23 cellular contexts compared by ENCODE assay signal in the genomic region with DNA sequence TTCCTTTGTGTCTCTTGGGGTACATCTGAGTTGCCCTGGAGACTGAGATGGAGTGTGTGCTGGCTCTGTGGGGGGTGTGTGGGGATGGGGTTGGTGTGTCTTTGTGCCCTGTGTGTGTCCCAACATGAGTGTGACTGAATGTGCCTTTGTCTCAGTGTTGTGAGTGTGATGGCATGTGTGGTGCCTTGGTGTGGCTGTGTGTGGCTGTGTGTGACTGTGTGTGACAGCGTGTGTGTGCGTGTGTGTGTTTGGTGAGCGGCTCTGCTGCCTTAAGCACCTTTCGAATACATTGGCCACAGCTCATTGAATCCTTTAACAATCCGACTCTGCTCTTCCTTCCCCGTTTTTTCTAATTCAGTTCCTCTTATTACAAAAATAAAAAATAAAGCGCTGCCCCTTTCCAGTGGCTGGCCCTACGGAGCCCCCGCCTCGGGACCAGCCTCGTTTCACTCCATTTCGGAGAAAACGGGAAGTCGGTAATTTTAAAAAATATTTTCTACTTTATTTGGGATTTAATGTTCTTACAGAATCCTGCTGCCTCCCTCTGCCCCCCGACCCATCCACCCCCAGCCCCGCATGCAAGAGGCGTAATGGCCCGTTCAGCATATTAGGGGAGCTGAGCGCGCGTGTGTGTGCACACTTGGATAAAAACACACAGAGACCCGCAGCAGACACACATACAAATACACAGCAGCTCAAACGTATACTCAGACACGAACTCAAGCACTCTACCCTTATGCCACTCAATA. TPM values are rescaled to one million over a fixed set of nuclear protein-coding genes. Genes with fewer than 3 reads are reported as not detected.
DNase-seq lines count a peak whose midpoint lies in the region; ATAC-seq, FAIRE-seq and TF ChIP-seq lines count a peak whose summit lies in the region.
"Had no signal": no experiment of that assay in that cellular context is flagged by ENCODE, and none has a peak within 500 bp of the region (broad histone marks: within the 10 kb centered on the region; RNA-seq: fewer than 3 reads in every experiment).

No MANE protein-coding gene starts in this region.

- H2BK12ac ChIP-seq in H9 (ENCODE audit: insufficient read length, low read depth, low read length) (no peak overlapping the region), H1 (ENCODE audit: low read depth, low read length) (0 out of 2 replicates have a peak overlapping the region, but pooled peaks have one; percentile 39), neuronal stem cell (ENCODE audit: low read length) (no peak overlapping the region)

- peak; percentile 19 for DNase-seq in H9
- DNase-seq in H1 (ENCODE audit: low read depth in 1 of 2, low spot score in 2 of 2), result no peak
- DNase-seq in neuronal stem cell (ENCODE audit: low spot score), result no peak
- no peak for DNase-seq in dedifferentiated amniotic fluid mesenchymal stem cell (ENCODE audit: extremely low spot score)
- no peak for DNase-seq in activated CD4-positive, alpha-beta T cell treated with anti-CD3 and anti-CD28 coated beads, Interleukin-2, amount 50 U/mL, for 48 hours
- DNase-seq in activated CD8-positive, alpha-beta T cell treated with anti-CD3 and anti-CD28 coated beads for 36 hours, result no peak
- DNase-seq in naive thymus-derived CD8-positive, alpha-beta T cell, result no peak
- DNase-seq: C1 segment of cervical spinal cord; CD4-positive, alpha-beta memory T cell; COR-L47; H7; NCI-H1048; NCI-H1417; NCI-H1694; NCI-H2029 treated with DMSO at 0.1 percent for 48 hours; NCI-H446 treated with DMSO at 0.1 percent for 48 hours; NCI-H82; NK-92 treated with Interleukin-12 subunit alpha and Interleukin-12 subunit beta, amount 100 ng/mL, for 24 hours; PC-9; Right ventricle myocardium superior had no signal

- H3K27me3 Mint-ChIP-seq in H9 (ENCODE audit: low read depth), result peaks cover 34% of the 10 kb centered on the region
- peaks cover 28% of the 10 kb centered on the region for H3K27me3 Mint-ChIP-seq in activated CD8-positive, alpha-beta T cell treated with anti-CD3 and anti-CD28 coated beads for 36 hours
- H3K27me3 Mint-ChIP-seq in naive thymus-derived CD8-positive, alpha-beta T cell, result peaks cover 26 to 33% (median 29%) of the 10 kb centered on the region in 5 donors

- H3K4ac ChIP-seq in H9 (ENCODE audit: low read depth, low read length), result no peak overlapping the region
- no peak overlapping the region for H3K4ac ChIP-seq in H1 (replicated peaks; ENCODE audit: insufficient read length, low read depth, low read length)
- no peak overlapping the region for H3K4ac ChIP-seq in neuronal stem cell (ENCODE audit: low read length)

- H2AFZ ChIP-seq in H9 (ENCODE audit: low read length) (no peak overlapping the region), H1 (ENCODE audit: low read length) (no peak overlapping the region), neuronal stem cell (ENCODE audit: low read length) (peak overlapping the region; percentile 7)
- H2AFZ ChIP-seq: PC-9 had no signal

- H3K18ac ChIP-seq in H9 (ENCODE audit: insufficient read length, low read depth, low read length) (no peak overlapping the region), H1 (ENCODE audit: extremely low read depth, low read length) (no peak overlapping the region), neuronal stem cell (ENCODE audit: low read length) (no peak overlapping the region)

- no peaks in the 10 kb centered on the region; the same call in 1 of the 2 replicates for H3K4me1 ChIP-seq in H9 (ENCODE audit: insufficient read depth, low read length)
- H3K4me1 ChIP-seq in HEK293 (ENCODE audit: control insufficient read depth, insufficient read depth, low read length), result no peaks in the 10 kb centered on the region
- peaks cover 0 to 4% (median 2%) of the 10 kb centered on the region in 4 experiments; a peak in 4 of 7 replicates for H3K4me1 ChIP-seq in H1 (replicated peaks in 1 of 4; ENCODE audit: control insufficient read depth in 3 of 4, insufficient read depth in 4 of 4, low read length in 3 of 4)
- peaks cover 9 to 13% of the 10 kb centered on the region in 2 donors for H3K4me1 ChIP-seq in neuronal stem cell (ENCODE audit: control insufficient read depth in 2 of 2, insufficient read depth in 1 of 2, low read depth in 1 of 2, low read length in 2 of 2)

- H3K79me1 ChIP-seq in H9 (ENCODE audit: insufficient read depth, low read depth, low read length, poor library complexity, severe bottlenecking) (no peaks in the 10 kb centered on the region), H1 (ENCODE audit: low read depth, low read length) (no peaks in the 10 kb centered on the region), neuronal stem cell (ENCODE audit: low read depth, low read length) (no peaks in the 10 kb centered on the region)

- no peak overlapping the region for H2BK5ac ChIP-seq in H9 (ENCODE audit: insufficient read length, low read length)
- H2BK5ac ChIP-seq in H1 (ENCODE audit: low read depth, low read length), result no peak overlapping the region
- no peak overlapping the region for H2BK5ac ChIP-seq in neuronal stem cell (ENCODE audit: low read length)

- FAIRE-seq in H1 (lab: Jason Lieb, UNC), result no peak
- FAIRE-seq: G401.6 had no signal

- POLR2A ChIA-PET in HEK293 (lab: Yijun Ruan, JAX) (no interaction called here), H1 (lab: Charles Lee; ENCODE audit: partially characterized antibody) (interaction anchor here (0.9 to 2.4 kb wide), 2 partner anchors 10 to 37 kb away, joined by 4 to 15 read pairs; no protein-coding TSS in a partner anchor)
- POLR2A ChIA-PET in activated CD8-positive, alpha-beta T cell treated with anti-CD3 and anti-CD28 coated beads for 36 hours (lab: Charles Lee), result no interaction called here
- POLR2A ChIA-PET in naive thymus-derived CD8-positive, alpha-beta T cell (lab: Charles Lee), result no interaction called here

- H3K56ac ChIP-seq in H9 (ENCODE audit: insufficient read length, low read depth, low read length) (no peak overlapping the region), H1 (replicated peaks; ENCODE audit: insufficient read length, low read depth, low read length) (no peak overlapping the region)

- no peak overlapping the region for H2BK20ac ChIP-seq in H9 (ENCODE audit: low read depth, low read length, poor library complexity, severe bottlenecking)
- H2BK20ac ChIP-seq in H1 (ENCODE audit: low read length), result no peak overlapping the region

- intact Hi-C loops in activated CD8-positive, alpha-beta T cell treated with anti-CD3 and anti-CD28 coated beads for 36 hours (cut with micrococcal nuclease), result no loop called here

- no peaks in the 10 kb centered on the region for H4K20me1 ChIP-seq in H9 (ENCODE audit: control insufficient read depth, insufficient read depth, insufficient read length)
- H4K20me1 ChIP-seq in H1 (replicated peaks in 1 of 2; ENCODE audit: control insufficient read depth in 1 of 2, insufficient read depth in 2 of 2, low read length in 2 of 2), result peaks cover 0 to 3% of the 10 kb centered on the region in 2 experiments

- no peak for TF ChIP-seq POLR2A in H1 (IDR thresholded peaks at IDR 0.05; ENCODE audit: control extremely low read depth in 1 of 2, low read depth in 2 of 2, low read length in 2 of 2)

- H4K8ac ChIP-seq in H9 (replicated peaks; ENCODE audit: insufficient read length, low read depth, low read length), result no peak overlapping the region
- H4K8ac ChIP-seq in H1 (ENCODE audit: extremely low read depth, insufficient read depth, low read length), result no peak overlapping the region
- H4K8ac ChIP-seq in neuronal stem cell (ENCODE audit: low read depth, low read length), result no peak overlapping the region

- H3K23ac ChIP-seq in H9 (ENCODE audit: insufficient read length, low read depth, low read length) (no peak overlapping the region), H1 (ENCODE audit: insufficient read length) (no peak overlapping the region), neuronal stem cell (ENCODE audit: low read depth, low read length, poor library complexity) (peak overlapping the region; percentile 80)

- no peak overlapping the region for H3K27ac Mint-ChIP-seq in H9
- H3K27ac Mint-ChIP-seq in activated CD8-positive, alpha-beta T cell treated with anti-CD3 and anti-CD28 coated beads for 36 hours, result no peak overlapping the region
- H3K27ac Mint-ChIP-seq in naive thymus-derived CD8-positive, alpha-beta T cell, result no peak overlapping the region
- H3K27ac Mint-ChIP-seq: CD4-positive, alpha-beta memory T cell; IgD-negative memory B cell had no signal

- H3K4me3 Mint-ChIP-seq in H9, result no peak overlapping the region
- no peak overlapping the region for H3K4me3 Mint-ChIP-seq in activated CD8-positive, alpha-beta T cell treated with anti-CD3 and anti-CD28 coated beads for 36 hours
- H3K4me3 Mint-ChIP-seq in naive thymus-derived CD8-positive, alpha-beta T cell, result no peak overlapping the region
- H3K4me3 Mint-ChIP-seq: CD4-positive, alpha-beta memory T cell; IgD-negative memory B cell had no signal

- H2BK15ac ChIP-seq in H9 (ENCODE audit: low read depth, low read length), result no peak overlapping the region
- H2BK15ac ChIP-seq in H1 (ENCODE audit: low read length), result 0 out of 2 replicates have a peak overlapping the region, but pooled peaks have one; percentile 98
- H2BK15ac ChIP-seq in neuronal stem cell (ENCODE audit: low read length), result no peak overlapping the region

- H2BK120ac ChIP-seq in H9 (ENCODE audit: low read depth, low read length, poor library complexity, severe bottlenecking), result no peak overlapping the region
- no peak overlapping the region for H2BK120ac ChIP-seq in H1 (replicated peaks; ENCODE audit: low read depth, low read length)
- H2BK120ac ChIP-seq in neuronal stem cell (ENCODE audit: low read depth, low read length), result no peak overlapping the region

- H3T11ph ChIP-seq in H9 (ENCODE audit: low read length), result no peak overlapping the region

- no peaks in the 10 kb centered on the region for H3K23me2 ChIP-seq in H9 (ENCODE audit: insufficient read length, low read depth, low read length, poor library complexity, severe bottlenecking)
- peaks cover 8% of the 10 kb centered on the region; the same call in 1 of the 2 replicates for H3K23me2 ChIP-seq in H1 (ENCODE audit: low read depth, low read length)

- H4K91ac ChIP-seq in H9 (ENCODE audit: insufficient read length, low read depth, low read length), result no peak overlapping the region
- H4K91ac ChIP-seq in H1 (replicated peaks; ENCODE audit: insufficient read length, low read length), result no peak overlapping the region
- no peak overlapping the region for H4K91ac ChIP-seq in neuronal stem cell (ENCODE audit: low read depth, low read length, poor library complexity)

- ATAC-seq in activated CD8-positive, alpha-beta T cell treated with anti-CD3 and anti-CD28 coated beads for 36 hours, result no peak
- ATAC-seq in naive thymus-derived CD8-positive, alpha-beta T cell, result no peak

- CTCF ChIA-PET in HEK293 (lab: Yijun Ruan, JAX), result interaction anchor here (2.0 kb wide), 1 partner anchor 307 kb away, joined by 13 read pairs; no protein-coding TSS in a partner anchor
- CTCF ChIA-PET in H1 (lab: Charles Lee; ENCODE audit: partially characterized antibody), result interaction anchor here (0.9 to 9.8 kb wide), 11 partner anchors 9 to 308 kb away, joined by 3 to 88 read pairs (median 16); no protein-coding TSS in a partner anchor
- CTCF ChIA-PET in activated CD8-positive, alpha-beta T cell treated with anti-CD3 and anti-CD28 coated beads for 36 hours (lab: Charles Lee), result interaction anchor here (1.2 kb wide), 1 partner anchor 14 kb away, joined by 3 read pairs; no protein-coding TSS in a partner anchor

- H3K27me3 ChIP-seq in H9 (ENCODE audit: insufficient read depth, low read length) (no peaks in the 10 kb centered on the region), H1 (replicated peaks in 1 of 4; ENCODE audit: control insufficient read depth in 3 of 4, extremely low read depth in 1 of 4, insufficient read depth in 3 of 4, low read length in 3 of 4) (peaks cover 0 to 18% (median 8%) of the 10 kb centered on the region in 4 experiments; a peak in 6 of 7 replicates), neuronal stem cell (ENCODE audit: control insufficient read depth in 3 of 3, insufficient read depth in 3 of 3, low read depth in 1 of 3, low read length in 3 of 3) (peaks cover 0 to 35% (median 11%) of the 10 kb centered on the region in 3 experiments)

- H2AK5ac ChIP-seq in H9 (ENCODE audit: insufficient read length, low read length) (no peak overlapping the region), H1 (ENCODE audit: low read depth, low read length) (peak overlapping the region; percentile 98; the same call in 1 of the 2 replicates), neuronal stem cell (ENCODE audit: low read depth, low read length) (no peak overlapping the region)

- no peak for TF ChIP-seq EP300 in H1 (IDR thresholded peaks at IDR 0.05; ENCODE audit: borderline replicate concordance in 1 of 2, low read depth in 2 of 2, low read length in 2 of 2)

- H3K4me3 ChIP-seq in HEK293 (ENCODE audit: low read depth, low read length), result no peak overlapping the region
- no peak overlapping the region for H3K4me3 ChIP-seq in H1 (ENCODE audit: extremely low read depth in 1 of 4, insufficient read depth in 2 of 4, low read depth in 3 of 4, low read length in 4 of 4)
- no peak overlapping the region for H3K4me3 ChIP-seq in neuronal stem cell (ENCODE audit: low read length in 2 of 2)
- H3K4me3 ChIP-seq: PC-9 had no signal

- H3K9me3 Mint-ChIP-seq in H9, result no peaks in the 10 kb centered on the region
- H3K9me3 Mint-ChIP-seq in activated CD8-positive, alpha-beta T cell treated with anti-CD3 and anti-CD28 coated beads for 36 hours, result no peaks in the 10 kb centered on the region
- H3K9me3 Mint-ChIP-seq in naive thymus-derived CD8-positive, alpha-beta T cell, result no peaks in the 10 kb centered on the region
- H3K9me3 Mint-ChIP-seq: CD4-positive, alpha-beta memory T cell had no signal

- H3K9ac ChIP-seq in H9 (ENCODE audit: extremely low read depth, insufficient read length, low read length) (no peak overlapping the region), H1 (replicated peaks in 1 of 4; ENCODE audit: extremely low read depth in 1 of 4, low read depth in 3 of 4, low read length in 3 of 4) (no peak overlapping the region), neuronal stem cell (ENCODE audit: low read depth, low read length, poor library complexity) (no peak overlapping the region)

- H3K36me3 Mint-ChIP-seq in H9 (ENCODE audit: insufficient read depth in 1 of 3, low read depth in 3 of 3), result no peaks in the 10 kb centered on the region
- H3K36me3 Mint-ChIP-seq in activated CD8-positive, alpha-beta T cell treated with anti-CD3 and anti-CD28 coated beads for 36 hours (ENCODE audit: low read depth), result no peaks in the 10 kb centered on the region
- peaks cover 0 to 3% (median 0%) of the 10 kb centered on the region in 3 donors for H3K36me3 Mint-ChIP-seq in naive thymus-derived CD8-positive, alpha-beta T cell
- H3K36me3 Mint-ChIP-seq: CD4-positive, alpha-beta memory T cell; IgD-negative memory B cell had no signal

- H3K79me2 ChIP-seq in H9 (ENCODE audit: insufficient read depth, low read length), result no peaks in the 10 kb centered on the region
- no peaks in the 10 kb centered on the region for H3K79me2 ChIP-seq in H1 (ENCODE audit: control insufficient read depth in 1 of 2, insufficient read depth in 2 of 2, low read length in 2 of 2)

- no peak overlapping the region for H3K14ac ChIP-seq in H9 (ENCODE audit: insufficient read depth, low read length)
- no peak overlapping the region for H3K14ac ChIP-seq in H1 (ENCODE audit: insufficient read length)
- no peak overlapping the region for H3K14ac ChIP-seq in neuronal stem cell (ENCODE audit: low read length)

- H3K27ac ChIP-seq in H9 (ENCODE audit: insufficient read length, low read depth, low read length) (no peak overlapping the region), HEK293 (ENCODE audit: extremely low read depth, low read depth, low read length) (no peak overlapping the region), H1 (ENCODE audit: low read depth, low read length) (no peak overlapping the region), neuronal stem cell (replicated peaks; ENCODE audit: low read length) (no peak overlapping the region)
- H3K27ac ChIP-seq: PC-9 had no signal

- no peak overlapping the region for H4K5ac ChIP-seq in H9 (ENCODE audit: insufficient read length, low read depth, low read length)
- H4K5ac ChIP-seq in H1 (ENCODE audit: insufficient read length, low read depth, low read length), result no peak overlapping the region

- TF ChIP-seq CTCF in H9 (conservative IDR thresholded peaks at IDR 0.05) (no peak), HEK293 (tag by site-specific recombination; IDR thresholded peaks at IDR 0.05) (no peak), H1 (IDR thresholded peaks at IDR 0.05; ENCODE audit: control extremely low read depth in 1 of 3, insufficient read depth in 1 of 3, low read depth in 1 of 3, low read length in 3 of 3) (no peak)
- no peak for TF ChIP-seq CTCF in activated CD8-positive, alpha-beta T cell treated with anti-CD3 and anti-CD28 coated beads for 36 hours (IDR thresholded peaks at IDR 0.05)

- TF ChIP-seq RAD21 in H1 (IDR thresholded peaks at IDR 0.05 in 1 of 2, conservative IDR thresholded peaks at IDR 0.05 in 1 of 2; ENCODE audit: low read depth in 2 of 2, low read length in 2 of 2), result no peak

- no peaks in the 10 kb centered on the region for H3K4me1 Mint-ChIP-seq in H9
- H3K4me1 Mint-ChIP-seq in activated CD8-positive, alpha-beta T cell treated with anti-CD3 and anti-CD28 coated beads for 36 hours (ENCODE audit: low read depth), result no peaks in the 10 kb centered on the region
- H3K4me1 Mint-ChIP-seq in naive thymus-derived CD8-positive, alpha-beta T cell, result peaks cover 0 to 2% (median 0%) of the 10 kb centered on the region in 4 donors
- H3K4me1 Mint-ChIP-seq: CD4-positive, alpha-beta memory T cell; IgD-negative memory B cell had no signal

- no peaks in the 10 kb centered on the region for H3K9me3 ChIP-seq in H9 (ENCODE audit: control insufficient read depth, low read depth, low read length)
- H3K9me3 ChIP-seq in HEK293 (ENCODE audit: control insufficient read depth, insufficient read depth, low read depth, low read length), result no peaks in the 10 kb centered on the region
- H3K9me3 ChIP-seq in H1 (ENCODE audit: insufficient read depth in 2 of 2, low read depth in 1 of 2, low read length in 1 of 2), result no peaks in the 10 kb centered on the region
- no peaks in the 10 kb centered on the region for H3K9me3 ChIP-seq in neuronal stem cell (replicated peaks in 1 of 2; ENCODE audit: control insufficient read depth in 2 of 2, insufficient read depth in 1 of 2, low read depth in 1 of 2, low read length in 2 of 2)

- H3K36me3 ChIP-seq in HEK293 (ENCODE audit: control insufficient read depth in 2 of 2, insufficient read depth in 1 of 2, low read length in 2 of 2) (no peaks in the 10 kb centered on the region), H1 (ENCODE audit: control insufficient read depth in 2 of 4, insufficient read depth in 4 of 4, low read length in 3 of 4) (no peaks in the 10 kb centered on the region), neuronal stem cell (replicated peaks in 1 of 2; ENCODE audit: control insufficient read depth in 2 of 2, insufficient read depth in 2 of 2, low read length in 2 of 2) (no peaks in the 10 kb centered on the region)

- no peak overlapping the region for H3K4me2 ChIP-seq in H9 (ENCODE audit: insufficient read depth, insufficient read length, low read length)
- H3K4me2 ChIP-seq in H1 (ENCODE audit: insufficient read depth in 1 of 2, low read depth in 2 of 2, low read length in 2 of 2), result peak overlapping the region in 1 of 2 experiments; percentile 99; a peak in 1 of 4 replicates
- no peak overlapping the region for H3K4me2 ChIP-seq in neuronal stem cell (ENCODE audit: insufficient read depth, low read length, poor library complexity, severe bottlenecking)
- H3K4me2 ChIP-seq: PC-9 had no signal

- no CpG with 5 or more reads among the region's 24 CpGs for WGBS in H9 (ENCODE audit: extremely low coverage, insufficient read length, low lambda C conversion rate)
- WGBS in H1 (ENCODE audit: extremely low coverage in 1 of 2, insufficient coverage in 1 of 2, insufficient read length in 1 of 2, insufficient replicate concordance in 2 of 2, low coverage in 1 of 2, low lambda C conversion rate in 2 of 2, missing lambda C conversion rate in 1 of 2), 2 experiments, result 91% methylated on average over 21 of the region's 24 CpGs; no CpG with 5 or more reads in 1 of the 2 experiments
- whole genome bisulfite sequencing in neuronal stem cell (ENCODE audit: extremely low coverage in 2 of 2, insufficient read length in 2 of 2, insufficient replicate concordance in 1 of 2), 2 donors, result no CpG with 5 or more reads among the region's 24 CpGs

RNA-seq across cellular contexts. Expression of gene HIF1AN, which starts 35.5 kb away (rescaled TPM):
- 53.8 and 58.7 TPM in 2 replicates for total RNA-seq in H9 (2021)
- total RNA-seq in H1 (2021; fragmentation: NEBNext Ultra II Directional; extraction: Animal tissue kit (Norgen Biotek cat#: 25700)), result 59.7 and 62.8 TPM in 2 replicates
- polyA plus RNA-seq in H1 (2011; rRNA removed), result 10.9 TPM in 2 replicates
- polyA plus RNA-seq in H1 (2011; cell fraction: cytosol; rRNA removed), result 9.9 TPM
- 11.4 TPM for polyA plus RNA-seq in H1 (2011; cell fraction: nucleus; rRNA removed)
- 25.2 to 37.2 TPM (median 26.7 TPM) in 4 replicates for polyA plus RNA-seq in H1 (2012, experiment 1 of 2)
- 7.9 TPM for polyA plus RNA-seq in H1 (2012, experiment 2 of 2)
- 16.0 TPM for polyA plus RNA-seq in H1 (2013, experiment 1 of 2)
- polyA plus RNA-seq in H1 (2013, experiment 2 of 2), result 14.6 TPM
- 27.8 and 29.9 TPM in 2 replicates for polyA minus RNA-seq in H1 (2011; rRNA and poly(A)+ RNA removed)
- 10.2 TPM for polyA minus RNA-seq in H1 (2011; cell fraction: cytosol; rRNA and poly(A)+ RNA removed)
- polyA minus RNA-seq in H1 (2011; cell fraction: nucleus; rRNA and poly(A)+ RNA removed), result 25.8 TPM
- 19.6 TPM for polyA plus RNA-seq in neuronal stem cell (2013, experiment 1 of 2)
- 19.2 TPM for polyA plus RNA-seq in neuronal stem cell (2013, experiment 2 of 2)
- 10 to 100 TPM; 35.3 to 36.5 TPM for total RNA-seq in activated CD8-positive, alpha-beta T cell treated with anti-CD3 and anti-CD28 coated beads for 36 hours
- 10 to 100 TPM; 63.5 to 65.3 TPM for total RNA-seq in naive thymus-derived CD8-positive, alpha-beta T cell
- 10 to 100 TPM; 24.7 to 28.6 (median 26.9) TPM for polyA plus RNA-seq in naive thymus-derived CD8-positive, alpha-beta T cell

RNA-seq across cellular contexts. Expression of gene NDUFB8, which starts 41.6 kb away (rescaled TPM):
- 194 and 205 TPM in 2 replicates for total RNA-seq in H9 (2021)
- total RNA-seq in H1 (2021; fragmentation: NEBNext Ultra II Directional; extraction: Animal tissue kit (Norgen Biotek cat#: 25700)), result 175 and 189 TPM in 2 replicates
- polyA plus RNA-seq in H1 (2011; rRNA removed), result 445 and 455 TPM in 2 replicates
- polyA plus RNA-seq in H1 (2011; cell fraction: cytosol; rRNA removed), result 347 TPM
- polyA plus RNA-seq in H1 (2011; cell fraction: nucleus; rRNA removed), result 314 TPM
- polyA plus RNA-seq in H1 (2012, experiment 1 of 2), result 164 to 256 TPM (median 234 TPM) in 4 replicates
- polyA plus RNA-seq in H1 (2012, experiment 2 of 2), result 281 TPM
- polyA plus RNA-seq in H1 (2013, experiment 1 of 2), result 365 TPM
- 382 TPM for polyA plus RNA-seq in H1 (2013, experiment 2 of 2)
- polyA minus RNA-seq in H1 (2011; rRNA and poly(A)+ RNA removed), result 114 and 129 TPM in 2 replicates
- polyA minus RNA-seq in H1 (2011; cell fraction: cytosol; rRNA and poly(A)+ RNA removed), result 54.2 TPM
- 72.9 TPM for polyA minus RNA-seq in H1 (2011; cell fraction: nucleus; rRNA and poly(A)+ RNA removed)
- polyA plus RNA-seq in neuronal stem cell (2013, experiment 1 of 2), result 244 TPM
- 239 TPM for polyA plus RNA-seq in neuronal stem cell (2013, experiment 2 of 2)
- total RNA-seq in activated CD8-positive, alpha-beta T cell treated with anti-CD3 and anti-CD28 coated beads for 36 hours, result 100 to 1,000 TPM; 365 to 384 TPM
- 100 to 1,000 TPM; 170 to 184 TPM for total RNA-seq in naive thymus-derived CD8-positive, alpha-beta T cell
- 100 to 1,000 TPM; 520 to 585 (median 556) TPM for polyA plus RNA-seq in naive thymus-derived CD8-positive, alpha-beta T cell

RNA-seq across cellular contexts. Expression of gene SEC31B, which starts 51.6 kb away (rescaled TPM):
- 6.3 and 6.6 TPM in 2 replicates for total RNA-seq in H9 (2021)
- 3.0 and 4.1 TPM in 2 replicates for total RNA-seq in H1 (2021; fragmentation: NEBNext Ultra II Directional; extraction: Animal tissue kit (Norgen Biotek cat#: 25700))
- 5.3 and 5.6 TPM in 2 replicates for polyA plus RNA-seq in H1 (2011; rRNA removed)
- polyA plus RNA-seq in H1 (2011; cell fraction: cytosol; rRNA removed), result 7.1 TPM
- 41.0 TPM for polyA plus RNA-seq in H1 (2011; cell fraction: nucleus; rRNA removed)
- 4.8 to 6.0 TPM (median 5.8 TPM) in 4 replicates for polyA plus RNA-seq in H1 (2012, experiment 1 of 2)
- polyA plus RNA-seq in H1 (2012, experiment 2 of 2), result 2.0 TPM
- polyA plus RNA-seq in H1 (2013, experiment 1 of 2), result 2.4 TPM
- polyA plus RNA-seq in H1 (2013, experiment 2 of 2), result 1.7 TPM
- 4.8 and 5.8 TPM in 2 replicates for polyA minus RNA-seq in H1 (2011; rRNA and poly(A)+ RNA removed)
- polyA minus RNA-seq in H1 (2011; cell fraction: cytosol; rRNA and poly(A)+ RNA removed), result 2.3 TPM
- 13.5 TPM for polyA minus RNA-seq in H1 (2011; cell fraction: nucleus; rRNA and poly(A)+ RNA removed)
- 7.7 TPM for polyA plus RNA-seq in neuronal stem cell (2013, experiment 1 of 2)
- polyA plus RNA-seq in neuronal stem cell (2013, experiment 2 of 2), result 7.6 TPM
- total RNA-seq in activated CD8-positive, alpha-beta T cell treated with anti-CD3 and anti-CD28 coated beads for 36 hours, result 10 to 100 TPM; 34.2 to 40.6 TPM
- 10 to 100 TPM; 60.1 to 61.7 TPM for total RNA-seq in naive thymus-derived CD8-positive, alpha-beta T cell
- polyA plus RNA-seq in naive thymus-derived CD8-positive, alpha-beta T cell, result 1 to 10 TPM in 2 of 3 donors, under 1 TPM in 1; 0.98 to 2.3 (median 2.0) TPM
